Comparison of ENCODE assay signal across 28 cellular contexts in the genomic region with DNA sequence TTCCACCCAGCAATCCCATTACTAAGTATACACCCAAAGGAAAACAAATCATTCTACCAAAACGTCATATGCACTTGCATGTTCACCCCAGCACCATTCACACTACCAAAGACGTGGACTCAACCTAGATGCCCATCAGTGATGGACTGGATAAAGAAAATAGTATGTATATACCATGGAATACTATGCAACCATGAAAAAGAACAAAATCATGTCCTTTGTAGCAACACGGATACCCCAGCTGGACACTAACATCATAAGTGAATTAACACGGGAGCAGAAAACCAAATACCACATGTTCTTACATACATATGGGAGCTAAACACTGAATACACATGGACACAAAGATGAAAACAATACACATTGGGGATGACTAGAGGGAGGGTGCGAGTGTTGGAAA.
"Had no signal": no experiment of that assay in that cellular context is flagged by ENCODE, and none has a peak within 500 bp of the region (broad histone marks: within the 10 kb centered on the region; RNA-seq: fewer than 3 reads in every experiment).

No MANE protein-coding gene starts in this region.

- H3K4me1 ChIP-seq: neural progenitor cell, parathyroid adenoma, psoas muscle, right lobe of liver, sigmoid colon, stomach, thyroid gland, tibial nerve, upper lobe of left lung, uterus had no signal

- H3K9me3 ChIP-seq: ovary, sigmoid colon, thoracic aorta, thyroid gland, uterus had no signal

- H3K9ac ChIP-seq: neural progenitor cell, parathyroid adenoma had no signal

- H3K79me2 ChIP-seq: parathyroid adenoma had no signal

- H3K27me3 Mint-ChIP-seq: progenitor cell of endocrine pancreas; stimulated activated naive CD8-positive, alpha-beta T cell treated with anti-CD3 and anti-CD28 coated beads, Interleukin-15, Interleukin-2, amounts not matched to agents 100 ng/mL and 50 ng/mL, for 24 hours had no signal

- H3K36me3 Mint-ChIP-seq: neural progenitor cell; stimulated activated effector memory CD8-positive, alpha-beta T cell treated with anti-CD3 and anti-CD28 coated beads, Interleukin-12 subunit alpha, Interleukin-12 subunit beta, amount 100 ng/mL, for 72 hours had no signal

- H3K27ac Mint-ChIP-seq: natural killer cell; nephron; neural progenitor cell; progenitor cell of endocrine pancreas; stimulated activated effector memory CD8-positive, alpha-beta T cell treated with anti-CD3 and anti-CD28 coated beads, Interleukin-12 subunit alpha, Interleukin-12 subunit beta, amount 100 ng/mL, for 72 hours; stimulated activated naive B cell treated with anti-CD40 and anti-IgM and Interleukin-4, amounts not matched to agents 10 μg/mL and 1 μg/mL and 100 μg/mL, for 72 hours; stimulated activated naive CD8-positive, alpha-beta T cell treated with anti-CD3 and anti-CD28 coated beads, Interleukin-15, Interleukin-2, amounts not matched to agents 100 ng/mL and 50 ng/mL, for 24 hours had no signal

- FAIRE-seq: small intestine had no signal

- DNase-seq: natural killer cell; occipital lobe; ovary; posterior cingulate gyrus; psoas muscle; right cardiac atrium; right lobe of liver; sigmoid colon; small intestine; stimulated activated CD4-positive, alpha-beta T cell treated with anti-CD3 and anti-CD28 coated beads, Interleukin-15, amount 100 ng/mL, for 24 hours; stimulated activated CD4-positive, alpha-beta T cell treated with anti-CD3 and anti-CD28 coated beads, Interleukin-2, amount 100 ng/mL, for 24 hours; stimulated activated CD4-positive, alpha-beta T cell treated with anti-CD3 and anti-CD28 coated beads, Interleukin-2, amount 100 ng/mL, for 48 hours; stimulated activated CD4-positive, alpha-beta T cell treated with anti-CD3 and anti-CD28 coated beads, Interleukin-4, amount 100 ng/mL, for 24 hours; stimulated activated naive B cell treated with anti-CD40 and anti-IgM and Interleukin-4, amounts not matched to agents 10 μg/mL and 1 μg/mL and 100 μg/mL, for 72 hours; stimulated activated naive CD4-positive, alpha-beta T cell treated with Interleukin-2 at 50 U/mL for 16 hours; stomach; thyroid gland; trophoblast cell; upper lobe of left lung; uterus had no signal

- H3K4me3 Mint-ChIP-seq: natural killer cell; nephron; neural progenitor cell; stimulated activated effector memory CD8-positive, alpha-beta T cell treated with anti-CD3 and anti-CD28 coated beads, Interleukin-12 subunit alpha, Interleukin-12 subunit beta, amount 100 ng/mL, for 72 hours; stimulated activated naive B cell treated with anti-CD40 and anti-IgM and Interleukin-4, amounts not matched to agents 10 μg/mL and 1 μg/mL and 100 μg/mL, for 72 hours; stimulated activated naive CD8-positive, alpha-beta T cell treated with anti-CD3 and anti-CD28 coated beads, Interleukin-15, Interleukin-2, amounts not matched to agents 100 ng/mL and 50 ng/mL, for 24 hours had no signal

- H3K27ac ChIP-seq: neural progenitor cell, ovary, parathyroid adenoma, psoas muscle, right lobe of liver, sigmoid colon, stomach, thoracic aorta, thyroid gland, tibial nerve, upper lobe of left lung, uterus had no signal

- H2AFZ ChIP-seq: neural progenitor cell, parathyroid adenoma had no signal

- ATAC-seq: natural killer cell; psoas muscle; right cardiac atrium; right lobe of liver; stimulated activated effector memory CD8-positive, alpha-beta T cell treated with anti-CD3 and anti-CD28 coated beads, Interleukin-12 subunit alpha, Interleukin-12 subunit beta, amount 100 ng/mL, for 72 hours; stimulated activated naive B cell treated with anti-CD40 and anti-IgM and Interleukin-4, amounts not matched to agents 10 μg/mL and 1 μg/mL and 100 μg/mL, for 72 hours had no signal

- H3K27me3 ChIP-seq: neural progenitor cell, ovary, right lobe of liver, sigmoid colon, stomach, thyroid gland, tibial nerve, upper lobe of left lung, uterus had no signal

- H3K4me2 ChIP-seq: neural progenitor cell had no signal

- H3K4me3 ChIP-seq: neural progenitor cell, ovary, psoas muscle, right lobe of liver, sigmoid colon, stomach, thoracic aorta, thyroid gland, tibial nerve, upper lobe of left lung, uterus had no signal

- H3K36me3 ChIP-seq: neural progenitor cell, ovary, right lobe of liver, sigmoid colon, stomach, thoracic aorta, thyroid gland, tibial nerve, upper lobe of left lung, uterus had no signal

- H3K4me1 Mint-ChIP-seq: natural killer cell; stimulated activated naive B cell treated with anti-CD40 and anti-IgM and Interleukin-4, amounts not matched to agents 10 μg/mL and 1 μg/mL and 100 μg/mL, for 72 hours had no signal
